Comparison of ENCODE assay signal across 14 cellular contexts in genomic region chr5:146744358-146744757, GRCh38.
DNase-seq lines count a peak whose midpoint lies in the region; ATAC-seq and TF ChIP-seq lines count a peak whose summit lies in the region.
"Had no signal": no experiment of that assay in that cellular context is flagged by ENCODE, and none has a peak within 500 bp of the region (broad histone marks: within the 10 kb centered on the region; RNA-seq: fewer than 3 reads in every experiment).

No MANE protein-coding gene starts in this region.

- peaks cover 2% of the 10 kb centered on the region for H3K36me3 Mint-ChIP-seq in CD8-positive, alpha-beta T cell
- H3K36me3 Mint-ChIP-seq: memory B cell; stimulated activated naive B cell treated with anti-CD40 and anti-IgM and Interleukin-4, amounts not matched to agents 10 μg/mL and 1 μg/mL and 100 μg/mL, for 72 hours had no signal

- no peak overlapping the region for H3K4me3 ChIP-seq in HUES48 (ENCODE audit: low read depth, low read length)
- no peak overlapping the region for H3K4me3 ChIP-seq in CD8-positive, alpha-beta T cell (ENCODE audit: low read depth, low read length)
- H3K4me3 ChIP-seq: BLaER1 treated with 17β-estradiol and CSF1 and Interleukin-3, amounts not matched to agents 10 nM and 100 nM; esophagus muscularis mucosa had no signal

- H3K27me3 Mint-ChIP-seq in CD8-positive, alpha-beta T cell (ENCODE audit: low read depth), result no peaks in the 10 kb centered on the region
- H3K27me3 Mint-ChIP-seq: activated CD4-positive, alpha-beta memory T cell treated with anti-CD3 and anti-CD28 coated beads, Interleukin-2, amount 10 ng/mL, durations not matched to agents 7 days and 5 days; memory B cell had no signal

- ATAC-seq in esophagus mucosa (no peak), GM18909 (IDR thresholded peaks at IDR 0.05; ENCODE audit: poor library complexity, unreplicated experiment) (no peak)
- no peak for ATAC-seq in CD8-positive, alpha-beta T cell
- ATAC-seq: stimulated activated naive B cell treated with anti-CD40 and anti-IgM and Interleukin-4, amounts not matched to agents 10 μg/mL and 1 μg/mL and 100 μg/mL, for 72 hours had no signal

- H3K36me3 ChIP-seq in HUES48 (ENCODE audit: control insufficient read depth, insufficient read depth, low read length), result no peaks in the 10 kb centered on the region
- no peaks in the 10 kb centered on the region for H3K36me3 ChIP-seq in CD8-positive, alpha-beta T cell (ENCODE audit: insufficient read depth, low read length)
- H3K36me3 ChIP-seq: BLaER1 treated with 17β-estradiol and CSF1 and Interleukin-3, amounts not matched to agents 10 nM and 100 nM; esophagus muscularis mucosa had no signal

- peaks cover 7% of the 10 kb centered on the region for H3K9me3 Mint-ChIP-seq in CD8-positive, alpha-beta T cell
- H3K9me3 Mint-ChIP-seq: memory B cell had no signal

- H3K4me1 Mint-ChIP-seq in CD8-positive, alpha-beta T cell (ENCODE audit: low read depth), result peaks cover 6% of the 10 kb centered on the region
- H3K4me1 Mint-ChIP-seq: activated CD4-positive, alpha-beta memory T cell treated with anti-CD3 and anti-CD28 coated beads, Interleukin-2, amount 10 ng/mL, durations not matched to agents 7 days and 5 days; memory B cell; stimulated activated naive B cell treated with anti-CD40 and anti-IgM and Interleukin-4, amounts not matched to agents 10 μg/mL and 1 μg/mL and 100 μg/mL, for 72 hours had no signal

- no peak for TF ChIP-seq CTCF in CD8-positive, alpha-beta T cell (IDR thresholded peaks at IDR 0.05)

- H3K4me1 ChIP-seq in HUES48 (ENCODE audit: control insufficient read depth, insufficient read depth, low read length), result peaks cover 8% of the 10 kb centered on the region
- no peaks in the 10 kb centered on the region for H3K4me1 ChIP-seq in CD8-positive, alpha-beta T cell (ENCODE audit: insufficient read depth, low read length)
- H3K4me1 ChIP-seq: BLaER1 treated with 17β-estradiol and CSF1 and Interleukin-3, amounts not matched to agents 10 nM and 100 nM; esophagus muscularis mucosa had no signal

- DNase-seq in AG08396 (ENCODE audit: low spot score), result peak; percentile 7
- DNase-seq in caudate nucleus (lab: John Stamatoyannopoulos, UW), result peak in 37 of 61 donors; percentile 5 to 60 (median 26)
- DNase-seq in midbrain (lab: John Stamatoyannopoulos, UW), result peak; percentile 76
- no peak for DNase-seq in CD8-positive, alpha-beta T cell
- DNase-seq in glomerular visceral epithelial cell (ENCODE audit: extremely low spot score), result no peak
- DNase-seq: activated CD4-positive, alpha-beta memory T cell treated with anti-CD3 and anti-CD28 coated beads, Interleukin-2, amount 10 ng/mL, durations not matched to agents 7 days and 5 days; stimulated activated CD4-positive, alpha-beta T cell treated with anti-CD3 and anti-CD28 coated beads, Interleukin-15, amount 100 ng/mL, for 24 hours; stimulated activated naive B cell treated with anti-CD40 and anti-IgM and Interleukin-4, amounts not matched to agents 10 μg/mL and 1 μg/mL and 100 μg/mL, for 72 hours had no signal

- no peak overlapping the region for H3K4me3 Mint-ChIP-seq in CD8-positive, alpha-beta T cell
- H3K4me3 Mint-ChIP-seq: activated CD4-positive, alpha-beta memory T cell treated with anti-CD3 and anti-CD28 coated beads, Interleukin-2, amount 10 ng/mL, durations not matched to agents 7 days and 5 days; memory B cell; stimulated activated naive B cell treated with anti-CD40 and anti-IgM and Interleukin-4, amounts not matched to agents 10 μg/mL and 1 μg/mL and 100 μg/mL, for 72 hours had no signal

- H3K27ac ChIP-seq in HUES48 (ENCODE audit: low read depth, low read length) (peak overlapping the region; percentile 46), caudate nucleus (ENCODE audit: low read depth, low read length) (peak overlapping the region; percentile 67)
- no peak overlapping the region for H3K27ac ChIP-seq in CD8-positive, alpha-beta T cell (ENCODE audit: low read depth, low read length)
- H3K27ac ChIP-seq: BLaER1 treated with 17β-estradiol and CSF1 and Interleukin-3, amounts not matched to agents 10 nM and 100 nM; esophagus muscularis mucosa had no signal

- intact Hi-C loops in CD8-positive, alpha-beta T cell (cut with DNase I, micrococcal nuclease), result no loop called here

- H3K9ac ChIP-seq in HUES48 (ENCODE audit: low read depth, low read length), result no peak overlapping the region
- H3K9ac ChIP-seq: BLaER1 treated with 17β-estradiol and CSF1 and Interleukin-3, amounts not matched to agents 10 nM and 100 nM had no signal

- H3K27me3 ChIP-seq in HUES48 (ENCODE audit: control insufficient read depth, insufficient read depth, low read length), result no peaks in the 10 kb centered on the region
- no peaks in the 10 kb centered on the region for H3K27me3 ChIP-seq in CD8-positive, alpha-beta T cell (ENCODE audit: insufficient read depth, low read length)
- H3K27me3 ChIP-seq: BLaER1 treated with 17β-estradiol and CSF1 and Interleukin-3, amounts not matched to agents 10 nM and 100 nM; esophagus muscularis mucosa had no signal

- CTCF ChIA-PET in CD8-positive, alpha-beta T cell (lab: Charles Lee), result interaction anchor here (0.7 kb wide), 1 partner anchor 106 kb away, joined by 3 read pairs; no protein-coding TSS in a partner anchor

- H3K27ac Mint-ChIP-seq in CD8-positive, alpha-beta T cell, result no peak overlapping the region
- H3K27ac Mint-ChIP-seq: activated CD4-positive, alpha-beta memory T cell treated with anti-CD3 and anti-CD28 coated beads, Interleukin-2, amount 10 ng/mL, durations not matched to agents 7 days and 5 days; memory B cell; stimulated activated naive B cell treated with anti-CD40 and anti-IgM and Interleukin-4, amounts not matched to agents 10 μg/mL and 1 μg/mL and 100 μg/mL, for 72 hours had no signal

- POLR2A ChIA-PET in CD8-positive, alpha-beta T cell (lab: Charles Lee), result no interaction called here

- H3K9me3 ChIP-seq in HUES48 (ENCODE audit: control insufficient read depth, insufficient read depth, low read length), result peaks cover 7% of the 10 kb centered on the region
- no peaks in the 10 kb centered on the region for H3K9me3 ChIP-seq in CD8-positive, alpha-beta T cell (ENCODE audit: low read length)
- H3K9me3 ChIP-seq: esophagus muscularis mucosa had no signal

Comparison
In these comparisons a context has a peak if more than half of its experiments do, and no peak if none do; other contexts are left out.
1. DNase-seq: peak in AG08396 (single experiment), caudate nucleus (37 of 61) and midbrain (single experiment); none in CD8-positive, alpha-beta T cell (0 of 7) and glomerular visceral epithelial cell (single experiment).